8 cellular contexts compared by ENCODE assay signal in the genomic region with DNA sequence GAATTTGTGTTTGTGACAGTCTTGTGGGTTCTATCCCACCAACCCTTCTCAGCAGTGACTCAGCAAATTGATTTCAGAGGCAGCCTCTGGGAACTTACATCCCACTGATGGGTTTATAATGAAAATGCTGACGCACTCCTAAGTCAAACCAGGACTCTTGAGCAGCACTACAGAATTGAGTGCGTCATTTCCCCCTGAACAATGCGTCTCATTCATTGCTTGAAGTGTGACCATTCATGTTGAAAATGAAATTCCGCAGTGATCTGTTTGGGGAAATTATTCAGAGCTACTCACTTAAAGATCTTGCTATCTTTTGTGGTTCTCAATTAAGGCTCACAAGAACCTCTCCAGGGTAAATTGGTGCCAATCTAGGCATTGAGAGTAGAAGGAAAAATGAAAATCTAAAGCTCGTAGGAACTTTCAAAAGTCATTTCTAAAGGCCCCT.
DNase-seq lines count a peak whose midpoint lies in the region; ATAC-seq and TF ChIP-seq lines count a peak whose summit lies in the region.

No MANE protein-coding gene starts in this region.

- H3K27me3 ChIP-seq in mesendoderm (ENCODE audit: insufficient read depth, low read length, poor library complexity) (no peaks in the 10 kb centered on the region), foreskin keratinocyte (no peaks in the 10 kb centered on the region)

- H3K79me1 ChIP-seq in mesendoderm (ENCODE audit: low read length): no peaks in the 10 kb centered on the region

- H3K9ac ChIP-seq in mesendoderm (ENCODE audit: low read length): no peak overlapping the region

- TF ChIP-seq CTCF in foreskin keratinocyte (conservative IDR thresholded peaks at IDR 0.05): no peak

- no CpG with 5 or more reads among the region's 5 CpGs for WGBS in mesendoderm (ENCODE audit: extremely low coverage, insufficient coverage, low lambda C conversion rate)

- H2AK5ac ChIP-seq in mesendoderm (ENCODE audit: low read length): no peak overlapping the region

- H2BK120ac ChIP-seq in mesendoderm (ENCODE audit: low read depth, low read length): no peak overlapping the region

- H4K8ac ChIP-seq in mesendoderm (ENCODE audit: low read depth, low read length): no peak overlapping the region

- no peak overlapping the region for H3K56ac ChIP-seq in mesendoderm (ENCODE audit: low read length)

- no peak overlapping the region for H3K27ac ChIP-seq in mesendoderm (ENCODE audit: low read depth, low read length)
- H3K27ac ChIP-seq in foreskin keratinocyte: no peak overlapping the region

- H3K4me1 ChIP-seq in mesendoderm (ENCODE audit: control insufficient read depth, low read depth, low read length) (no peaks in the 10 kb centered on the region), foreskin keratinocyte (no peaks in the 10 kb centered on the region)

- H3K23ac ChIP-seq in mesendoderm (ENCODE audit: low read length): no peak overlapping the region

- H3K4me2 ChIP-seq in mesendoderm (ENCODE audit: low read length): no peak overlapping the region

- peak; percentile 99 for DNase-seq in HT1080 (ENCODE audit: low read depth)
- DNase-seq in iris pigment epithelial cell (ENCODE audit: low read depth): peak; percentile 61
- no peak for DNase-seq in DMS 273 (lab: John Stamatoyannopoulos, UW; ENCODE audit: unreplicated experiment)
- no peak for DNase-seq in occipital lobe (lab: John Stamatoyannopoulos, UW)
- DNase-seq in mesendoderm: no peak
- no peak for DNase-seq in foreskin keratinocyte

- no peaks in the 10 kb centered on the region for H3K79me2 ChIP-seq in mesendoderm (ENCODE audit: control insufficient read depth, insufficient read depth, low read length)

- H2BK5ac ChIP-seq in mesendoderm (ENCODE audit: low read length): no peak overlapping the region

- H3K18ac ChIP-seq in mesendoderm (ENCODE audit: low read length): no peak overlapping the region

- peak; percentile 99 for ATAC-seq in GM18499 (IDR thresholded peaks at IDR 0.05; ENCODE audit: insufficient read depth, unreplicated experiment)
- ATAC-seq in GM21528 (IDR thresholded peaks at IDR 0.05; ENCODE audit: low FRiP score, unreplicated experiment): peak; percentile 95
- no peak for ATAC-seq in foreskin keratinocyte

- H2BK15ac ChIP-seq in mesendoderm (replicated peaks; ENCODE audit: low read depth): no peak overlapping the region

- H4K5ac ChIP-seq in mesendoderm (ENCODE audit: low read length): no peak overlapping the region

- H3K4me3 ChIP-seq in mesendoderm (ENCODE audit: low read length): no peak overlapping the region

- no peak overlapping the region for H3K4ac ChIP-seq in mesendoderm (ENCODE audit: low read depth, low read length)

- H3K36me3 ChIP-seq in mesendoderm (ENCODE audit: control insufficient read depth, insufficient read depth, low read length): no peaks in the 10 kb centered on the region

Comparison
In these comparisons a context has a peak if more than half of its experiments do, and no peak if none do; other contexts are left out.
1. DNase-seq: peak in HT1080 (single experiment) and iris pigment epithelial cell (single experiment); none in DMS 273 (single experiment), occipital lobe (single experiment), mesendoderm (single experiment) and foreskin keratinocyte (0 of 2).